15 cellular contexts compared by ENCODE assay signal in genomic region chr19:44807162-44807561, GRCh38. TPM values are rescaled to one million over a fixed set of nuclear protein-coding genes. Genes with fewer than 3 reads are reported as not detected.
DNase-seq lines count a peak whose midpoint lies in the region; ATAC-seq, FAIRE-seq and TF ChIP-seq lines count a peak whose summit lies in the region.
"Had no signal": no experiment of that assay in that cellular context is flagged by ENCODE, and none has a peak within 500 bp of the region (broad histone marks: within the 10 kb centered on the region; RNA-seq: fewer than 3 reads in every experiment).

No MANE protein-coding gene starts in this region.

- no peak overlapping the region for H3K4me3 Mint-ChIP-seq in activated CD4-positive, alpha-beta T cell treated with anti-CD3 and anti-CD28 coated beads for 36 hours
- H3K4me3 Mint-ChIP-seq: central memory CD8-positive, alpha-beta T cell had no signal

- H3K27ac ChIP-seq in GM23248 (no peak overlapping the region), pancreas (peak overlapping the region in 3 of 4 donors; percentile 82 to 85 (median 83)), OCI-LY7 (ENCODE audit: low read depth, low read length, poor library complexity, severe bottlenecking) (no peak overlapping the region)

- H3K9me3 Mint-ChIP-seq in activated CD4-positive, alpha-beta T cell treated with anti-CD3 and anti-CD28 coated beads for 36 hours (ENCODE audit: low read depth), result no peaks in the 10 kb centered on the region
- H3K9me3 Mint-ChIP-seq: central memory CD8-positive, alpha-beta T cell had no signal

- no peak overlapping the region for H3K4me2 ChIP-seq in GM23248 (ENCODE audit: unreplicated experiment)
- no peak overlapping the region for H3K4me2 ChIP-seq in OCI-LY7 (ENCODE audit: low read length)

- H3K79me2 ChIP-seq in GM23248 (ENCODE audit: insufficient read depth) (no peaks in the 10 kb centered on the region), OCI-LY7 (ENCODE audit: insufficient read depth, low read depth, low read length) (no peaks in the 10 kb centered on the region)

- CTCF ChIA-PET in activated CD4-positive, alpha-beta T cell treated with anti-CD3 and anti-CD28 coated beads for 36 hours (lab: Charles Lee), result interaction anchor here (0.5 to 1.3 kb wide), 5 partner anchors 13 to 83 kb away, joined by 3 to 4 read pairs (median 4); no protein-coding TSS in a partner anchor
- CTCF ChIA-PET in OCI-LY7 (lab: Charles Lee; ENCODE audit: unreplicated experiment), result no interaction called here

- BruUV-seq in OCI-LY7 (replicated peaks; lab: Mats Ljungman, UMichigan), result no TSS peak

- H3F3A ChIP-seq in GM23248 (ENCODE audit: insufficient read depth), result peaks cover 7% of the 10 kb centered on the region; the same call in 1 of the 2 replicates

- POLR2A ChIA-PET in activated CD4-positive, alpha-beta T cell treated with anti-CD3 and anti-CD28 coated beads for 36 hours (lab: Charles Lee), result no interaction called here
- POLR2A ChIA-PET in OCI-LY7 (lab: Charles Lee), result interaction anchor here (0.7 kb wide), 1 partner anchor 135 kb away, joined by 5 read pairs; no protein-coding TSS in a partner anchor

- no peaks in the 10 kb centered on the region for H3K36me3 Mint-ChIP-seq in activated CD4-positive, alpha-beta T cell treated with anti-CD3 and anti-CD28 coated beads for 36 hours (ENCODE audit: low read depth)

- H2AFZ ChIP-seq in GM23248, result no peak overlapping the region
- H2AFZ ChIP-seq in OCI-LY7 (ENCODE audit: low read length), result no peak overlapping the region

- no peak overlapping the region for H3K9ac ChIP-seq in GM23248

- no peaks in the 10 kb centered on the region for H4K20me1 ChIP-seq in GM23248 (ENCODE audit: insufficient read depth)
- no peaks in the 10 kb centered on the region for H4K20me1 ChIP-seq in OCI-LY7 (ENCODE audit: insufficient read depth, low read length)

- H3K4me3 ChIP-seq in GM23248, result no peak overlapping the region
- H3K4me3 ChIP-seq in bronchial epithelial cell (ENCODE audit: low read depth, low read length), result no peak overlapping the region
- H3K4me3 ChIP-seq in pancreas, result no peak overlapping the region
- H3K4me3 ChIP-seq in OCI-LY7 (ENCODE audit: low read depth, low read length, poor library complexity, severe bottlenecking), result no peak overlapping the region

- no peak for TF ChIP-seq CTCF in bronchial epithelial cell (IDR thresholded peaks at IDR 0.05; ENCODE audit: insufficient read depth, low read length, severe bottlenecking)
- TF ChIP-seq CTCF in pancreas (IDR thresholded peaks at IDR 0.05), result no peak
- TF ChIP-seq CTCF in OCI-LY7 (conservative IDR thresholded peaks at IDR 0.05; ENCODE audit: low read length), result no peak

- in situ Hi-C loops in GM23248 (cut with MboI), result no loop called here

- peak in 3 of 4 donors; percentile 33 to 58 (median 41) for ATAC-seq in pancreas
- no peak for ATAC-seq in activated CD4-positive, alpha-beta T cell treated with anti-CD3 and anti-CD28 coated beads for 36 hours

- H3K4me1 ChIP-seq in GM23248 (ENCODE audit: insufficient read depth) (peaks cover 5% of the 10 kb centered on the region; the same call in 1 of the 2 replicates), pancreas (peaks cover 7 to 18% (median 14%) of the 10 kb centered on the region in 3 donors), OCI-LY7 (ENCODE audit: insufficient read depth, low read length, poor library complexity, severe bottlenecking) (no peaks in the 10 kb centered on the region)

- H3K27me3 ChIP-seq in GM23248 (replicated peaks; ENCODE audit: insufficient read depth) (no peaks in the 10 kb centered on the region), bronchial epithelial cell (ENCODE audit: control insufficient read depth, insufficient read depth, low read length) (no peaks in the 10 kb centered on the region), pancreas (no peaks in the 10 kb centered on the region)

- H3K36me3 ChIP-seq in GM23248 (ENCODE audit: low read depth) (no peaks in the 10 kb centered on the region), bronchial epithelial cell (ENCODE audit: control insufficient read depth, insufficient read depth, low read length) (peaks cover 12% of the 10 kb centered on the region), pancreas (no peaks in the 10 kb centered on the region), OCI-LY7 (ENCODE audit: insufficient read depth, low read length) (no peaks in the 10 kb centered on the region)

- intact Hi-C loops in pancreas (cut with DNase I), result no loop called here
- intact Hi-C loops in activated CD4-positive, alpha-beta T cell treated with anti-CD3 and anti-CD28 coated beads for 36 hours (cut with DNase I, micrococcal nuclease), result no loop called here
- intact Hi-C loops in OCI-LY7 (cut with micrococcal nuclease; ENCODE audit: unreplicated experiment), result no loop called here

- H3K4me1 Mint-ChIP-seq in activated CD4-positive, alpha-beta T cell treated with anti-CD3 and anti-CD28 coated beads for 36 hours, result peaks cover 4% of the 10 kb centered on the region
- H3K4me1 Mint-ChIP-seq: central memory CD8-positive, alpha-beta T cell had no signal

- DNase-seq in GM23248 (peak; percentile 16), NCI-H226 (peak; percentile 54), bronchial epithelial cell (ENCODE audit: low read depth) (peak; percentile 87), pancreas (peak in 2 of 6 donors; percentile 50 to 53), 8988T (no peak), middle frontal gyrus (ENCODE audit: extremely low spot score, low spot score) (no peak), OCI-LY7 (ENCODE audit: low spot score) (no peak)
- no peak for DNase-seq in activated CD4-positive, alpha-beta T cell treated with anti-CD3 and anti-CD28 coated beads for 36 hours
- DNase-seq: activated T-cell treated with anti-CD3 and anti-CD28 coated beads for 4 hours; EL; Karpas-422; stimulated activated CD4-positive, alpha-beta T cell treated with anti-CD3 and anti-CD28 coated beads, Interleukin-4, amount 100 ng/mL, for 1 hour; T-helper 1 cell had no signal

- FAIRE-seq in bronchial epithelial cell (lab: Jason Lieb, UNC) (peak; percentile 97), pancreas (lab: Jason Lieb, UNC) (no peak)

- H3K9me2 ChIP-seq in GM23248 (ENCODE audit: insufficient read depth) (no peaks in the 10 kb centered on the region), OCI-LY7 (ENCODE audit: insufficient read depth, low read length) (no peaks in the 10 kb centered on the region)

- peaks cover 22% of the 10 kb centered on the region for H3K27me3 Mint-ChIP-seq in activated CD4-positive, alpha-beta T cell treated with anti-CD3 and anti-CD28 coated beads for 36 hours

- WGBS in GM23248 (ENCODE audit: low coverage in 1 of 2, low lambda C conversion rate in 2 of 2, missing lambda C conversion rate in 2 of 2), 2 experiments, result 56% methylated on average over 5 of the region's 5 CpGs
- WGBS in pancreas, 2 donors, result 44% methylated on average over 5 of the region's 5 CpGs

- H3K27ac Mint-ChIP-seq in activated CD4-positive, alpha-beta T cell treated with anti-CD3 and anti-CD28 coated beads for 36 hours, result no peak overlapping the region

- H3K9me3 ChIP-seq in GM23248 (ENCODE audit: low read depth) (no peaks in the 10 kb centered on the region), pancreas (no peaks in the 10 kb centered on the region), OCI-LY7 (ENCODE audit: low read length) (no peaks in the 10 kb centered on the region)

RNA-seq across cellular contexts. Expression of gene BCAM, which starts 1.7 kb away (rescaled TPM):
- total RNA-seq in GM23248 (2014; rRNA removed; shearing (Covaris generic)), result 1.3 and 2.1 TPM in 2 replicates
- polyA plus RNA-seq in GM23248 (2016; fragmentation: Nextera tagmentation; extraction: Ambion mirVana) (1.4 and 1.5 TPM in 2 replicates), pancreas (100 to 1,000 TPM in 1 of 2 donors, 10 to 100 TPM in 1; 99.5 to 140 TPM)
- total RNA-seq in bronchial epithelial cell (16.6 and 35.8 TPM in 2 replicates), pancreas (10 to 100 TPM; 28.8 to 74.5 (median 40.5) TPM), OCI-LY7 (2022) (not detected in 2 replicates)
- total RNA-seq in activated CD4-positive, alpha-beta T cell treated with anti-CD3 and anti-CD28 coated beads for 36 hours, result not detected
- not detected in 2 replicates for total RNA-seq in OCI-LY7 (2014; rRNA removed; shearing (Covaris generic))

RNA-seq across cellular contexts. Expression of gene CBLC, which starts 29.5 kb away (rescaled TPM):
- total RNA-seq in GM23248 (2014; rRNA removed; shearing (Covaris generic)), result not detected in 2 replicates
- polyA plus RNA-seq in GM23248 (2016; fragmentation: Nextera tagmentation; extraction: Ambion mirVana) (not detected in 2 replicates), pancreas (10 to 100 TPM; 16.5 to 29.7 TPM)
- total RNA-seq in bronchial epithelial cell (65.0 and 73.7 TPM in 2 replicates), pancreas (10 to 100 TPM; 10.1 to 14.8 (median 12.1) TPM), OCI-LY7 (2022) (not detected in 2 replicates)
- not detected for total RNA-seq in activated CD4-positive, alpha-beta T cell treated with anti-CD3 and anti-CD28 coated beads for 36 hours
- total RNA-seq in OCI-LY7 (2014; rRNA removed; shearing (Covaris generic)), result not detected in 2 replicates
- polyA plus RNA-seq: neural cell had no signal

RNA-seq across cellular contexts. Expression of gene NECTIN2, which starts 38.9 kb away (rescaled TPM):
- 71.7 and 88.7 TPM in 2 replicates for total RNA-seq in GM23248 (2014; rRNA removed; shearing (Covaris generic))
- polyA plus RNA-seq in GM23248 (2016; fragmentation: Nextera tagmentation; extraction: Ambion mirVana) (60.5 and 63.0 TPM in 2 replicates), pancreas (100 to 1,000 TPM in 1 of 2 donors, 10 to 100 TPM in 1; 93.6 to 101 TPM)
- total RNA-seq in bronchial epithelial cell (30.3 and 66.6 TPM in 2 replicates), pancreas (100 to 1,000 TPM in 1 of 6 donors, 10 to 100 TPM in 5; 26.7 to 101 (median 40.2) TPM), OCI-LY7 (2022) (not detected in 2 replicates)
- total RNA-seq in activated CD4-positive, alpha-beta T cell treated with anti-CD3 and anti-CD28 coated beads for 36 hours, result under 1 TPM; 0.80 to 0.93 TPM
- not detected in 2 replicates for total RNA-seq in OCI-LY7 (2014; rRNA removed; shearing (Covaris generic))

RNA-seq across cellular contexts. Expression of gene BCL3, which starts 58.7 kb away (rescaled TPM):
- 11.3 and 18.6 TPM in 2 replicates for total RNA-seq in GM23248 (2014; rRNA removed; shearing (Covaris generic))
- 24.6 and 26.8 TPM in 2 replicates for polyA plus RNA-seq in GM23248 (2016; fragmentation: Nextera tagmentation; extraction: Ambion mirVana)
- 2.1 and 4.7 TPM in 2 replicates for total RNA-seq in bronchial epithelial cell
- total RNA-seq in pancreas, result 10 to 100 TPM; 13.9 to 50.3 (median 30.0) TPM
- 100 to 1,000 TPM in 1 of 2 donors, 10 to 100 TPM in 1; 79.9 to 113 TPM for polyA plus RNA-seq in pancreas
- total RNA-seq in activated CD4-positive, alpha-beta T cell treated with anti-CD3 and anti-CD28 coated beads for 36 hours, result 10 to 100 TPM; 56.2 to 81.5 TPM
- total RNA-seq in OCI-LY7 (2014; rRNA removed; shearing (Covaris generic)), result 5.8 and 10.2 TPM in 2 replicates
- total RNA-seq in OCI-LY7 (2022), result 18.6 and 22.9 TPM in 2 replicates

Comparison
In these comparisons a context has a peak if more than half of its experiments do, and no peak if none do; other contexts are left out.
1. DNase-seq: peak in GM23248 (single experiment), NCI-H226 (single experiment) and bronchial epithelial cell (single experiment); none in activated CD4-positive, alpha-beta T cell treated with anti-CD3 and anti-CD28 coated beads for 36 hours (single experiment), 8988T (single experiment), middle frontal gyrus (single experiment) and OCI-LY7 (single experiment).
2. H3K27ac ChIP-seq: peak in pancreas (3 of 4); none in GM23248 (single experiment) and OCI-LY7 (single experiment).
3. RNA of gene CBLC, which starts 29.5 kb away (total RNA-seq): 65.0 to 73.7 TPM in bronchial epithelial cell and 10.1 to 14.8 TPM in pancreas; not detected in activated CD4-positive, alpha-beta T cell treated with anti-CD3 and anti-CD28 coated beads for 36 hours, not detected in GM23248 and not detected in OCI-LY7; every median in the first group is over 10 times any median in the second.
4. RNA of gene NECTIN2, which starts 38.9 kb away (total RNA-seq): 71.7 to 88.7 TPM in GM23248, 26.7 to 101 TPM in pancreas and 30.3 to 66.6 TPM in bronchial epithelial cell; 0.80 to 0.93 TPM in activated CD4-positive, alpha-beta T cell treated with anti-CD3 and anti-CD28 coated beads for 36 hours and not detected in OCI-LY7; every median in the first group is over 10 times any median in the second.